21 cellular contexts compared by ENCODE assay signal in genomic region chr19:30651066-30651465, GRCh38.
A peak's percentile ranks its signal among the peaks of the same experiment; 100 is the strongest.
DNase-seq lines count a peak whose midpoint lies in the region; ATAC-seq, FAIRE-seq and TF ChIP-seq lines count a peak whose summit lies in the region.
"Had no signal": no experiment of that assay in that cellular context is flagged by ENCODE, and none has a peak within 500 bp of the region (broad histone marks: within the 10 kb centered on the region; RNA-seq: fewer than 3 reads in every experiment).

No MANE protein-coding gene starts in this region.

- 0% methylated on average over 8 of the region's 10 CpGs for WGBS in K562 (ENCODE audit: insufficient coverage, low coverage, missing lambda C conversion rate)
- WGBS in neuronal stem cell (ENCODE audit: extremely low coverage in 2 of 2, insufficient read length in 2 of 2, insufficient replicate concordance in 1 of 2), 2 donors = no CpG with 5 or more reads among the region's 10 CpGs

- no peaks in the 10 kb centered on the region; the same call in 1 of the 2 replicates for H4K20me1 ChIP-seq in K562 (replicated peaks; ENCODE audit: control insufficient read depth, insufficient read depth, low read length)

- H4K8ac ChIP-seq in neuronal stem cell (ENCODE audit: low read depth, low read length) = no peak overlapping the region

- FAIRE-seq in K562 (lab: Jason Lieb, UNC) = no peak
- FAIRE-seq: D721Med, HTR-8/SVneo had no signal

- no peak overlapping the region for H2BK120ac ChIP-seq in neuronal stem cell (ENCODE audit: low read depth, low read length)

- in situ Hi-C loops in K562 (cut with MboI) = loop anchor here (5.0 to 10.0 kb wide), 2 partner anchors 429 to 906 kb away; no protein-coding TSS in a partner anchor

- DNase-seq in DMS79 (lab: John Stamatoyannopoulos, UW) (peak; percentile 85), DMS79 treated with DMSO at 0.1 percent for 48 hours (lab: John Stamatoyannopoulos, UW) (peak; percentile 91), K562 (ENCODE audit: extremely low read depth in 1 of 4, low spot score in 3 of 4) (no peak), neuronal stem cell (ENCODE audit: low spot score) (no peak), NCI-H2227 (lab: John Stamatoyannopoulos, UW; ENCODE audit: unreplicated experiment) (no peak)
- DNase-seq: ACHN; C1 segment of cervical spinal cord; CD8-positive, alpha-beta memory T cell; H9; IMR-90; Kasumi-1; NCI-H1092 treated with DMSO at 0.1 percent for 48 hours; NCI-H187; NCI-H2227 treated with DMSO at 0.1 percent for 48 hours; NCI-H510A treated with DMSO at 0.1 percent for 48 hours; T-helper 17 cell had no signal

- no peak overlapping the region for H3K4ac ChIP-seq in neuronal stem cell (ENCODE audit: low read length)

- H3K4me2 ChIP-seq in K562 (ENCODE audit: insufficient read depth, low read length) (no peak overlapping the region), neuronal stem cell (ENCODE audit: insufficient read depth, low read length, poor library complexity, severe bottlenecking) (no peak overlapping the region)

- H3K4me3 ChIP-seq in K562 (no peak overlapping the region), neuronal stem cell (ENCODE audit: low read length in 2 of 2) (no peak overlapping the region)

- no peak overlapping the region for H2BK15ac ChIP-seq in neuronal stem cell (ENCODE audit: low read length)

- H3K9me3 ChIP-seq in K562 (replicated peaks; ENCODE audit: control insufficient read depth, insufficient read depth, low read depth, low read length) = no peaks in the 10 kb centered on the region
- H3K9me3 ChIP-seq in neuronal stem cell (replicated peaks in 1 of 2; ENCODE audit: control insufficient read depth in 2 of 2, insufficient read depth in 1 of 2, low read depth in 1 of 2, low read length in 2 of 2) = no peaks in the 10 kb centered on the region

- H2AK5ac ChIP-seq in neuronal stem cell (ENCODE audit: low read depth, low read length) = no peak overlapping the region

- H4K91ac ChIP-seq in neuronal stem cell (ENCODE audit: low read depth, low read length, poor library complexity) = no peak overlapping the region

- H3K4me1 ChIP-seq in K562 (replicated peaks in 1 of 2; ENCODE audit: control insufficient read depth in 2 of 2, insufficient read depth in 2 of 2, low read length in 2 of 2) = no peaks in the 10 kb centered on the region
- H3K4me1 ChIP-seq in neuronal stem cell (ENCODE audit: control insufficient read depth in 2 of 2, insufficient read depth in 1 of 2, low read depth in 1 of 2, low read length in 2 of 2) = peaks cover 28 to 41% of the 10 kb centered on the region in 2 donors

- H2AFZ ChIP-seq in K562 (ENCODE audit: low read depth, low read length) (no peak overlapping the region), neuronal stem cell (ENCODE audit: low read length) (no peak overlapping the region)

- peaks cover 3 to 29% of the 10 kb centered on the region in 2 experiments; a peak in 3 of 5 replicates for H3K27me3 ChIP-seq in K562 (ENCODE audit: control insufficient read depth in 2 of 2, insufficient read depth in 2 of 2, low read length in 2 of 2)
- H3K27me3 ChIP-seq in neuronal stem cell (ENCODE audit: control insufficient read depth in 3 of 3, insufficient read depth in 3 of 3, low read depth in 1 of 3, low read length in 3 of 3) = no peaks in the 10 kb centered on the region

- H2BK12ac ChIP-seq in neuronal stem cell (ENCODE audit: low read length) = no peak overlapping the region

- TF ChIP-seq POLR2A in K562 (conservative IDR thresholded peaks at IDR 0.05) = no peak

- H3K79me2 ChIP-seq in K562 (ENCODE audit: control insufficient read depth, insufficient read depth, low read length) = no peaks in the 10 kb centered on the region

- H3K18ac ChIP-seq in neuronal stem cell (ENCODE audit: low read length) = peak overlapping the region; percentile 25

- H3K36me3 ChIP-seq in K562 (ENCODE audit: control insufficient read depth, insufficient read depth, low read length) (no peaks in the 10 kb centered on the region), neuronal stem cell (replicated peaks in 1 of 2; ENCODE audit: control insufficient read depth in 2 of 2, insufficient read depth in 2 of 2, low read length in 2 of 2) (no peaks in the 10 kb centered on the region)

- ATAC-seq in K562 = no peak
- no peak for ATAC-seq in HG03045 (IDR thresholded peaks at IDR 0.05; ENCODE audit: unreplicated experiment)
- ATAC-seq in HG03025 (IDR thresholded peaks at IDR 0.05; ENCODE audit: low FRiP score, unreplicated experiment) = no peak
- ATAC-seq: Panc1, T-helper 17 cell had no signal

- intact Hi-C loops in K562 (cut with micrococcal nuclease) = loop anchor here (5.0 to 10.0 kb wide), 3 partner anchors 419 to 916 kb away; no protein-coding TSS in a partner anchor

- H3K79me1 ChIP-seq in neuronal stem cell (ENCODE audit: low read depth, low read length) = no peaks in the 10 kb centered on the region

- H3K23ac ChIP-seq in neuronal stem cell (ENCODE audit: low read depth, low read length, poor library complexity) = no peak overlapping the region

- H3K9ac ChIP-seq in K562 (ENCODE audit: insufficient read depth in 1 of 2, low read depth in 2 of 2, low read length in 2 of 2) (no peak overlapping the region), neuronal stem cell (ENCODE audit: low read depth, low read length, poor library complexity) (no peak overlapping the region)

- no peak overlapping the region for H2BK5ac ChIP-seq in neuronal stem cell (ENCODE audit: low read length)

- BruUV-seq in K562 (replicated peaks; lab: Mats Ljungman, UMichigan) = no TSS peak

- CTCF ChIA-PET in K562 (lab: Yijun Ruan, JAX; ENCODE audit: low intra/inter-chr PET ratio) = no interaction called here

- H3K14ac ChIP-seq in neuronal stem cell (ENCODE audit: low read length) = no peak overlapping the region

- no peak for TF ChIP-seq EP300 in K562 (IDR thresholded peaks at IDR 0.05; ENCODE audit: low read length)

- no peaks in the 10 kb centered on the region for H3K9me1 ChIP-seq in K562 (ENCODE audit: control insufficient read depth, insufficient read depth, low read length)

- POLR2A ChIA-PET in K562 (lab: Yijun Ruan, JAX) = no interaction called here

- H3K27ac ChIP-seq in K562 (ENCODE audit: extremely low read depth, low read depth, low read length) (no peak overlapping the region), neuronal stem cell (replicated peaks; ENCODE audit: low read length) (no peak overlapping the region)

- no peak for TF ChIP-seq RAD21 in K562 (CRISPR knock-in tag; conservative IDR thresholded peaks at IDR 0.05 in 1 of 2, IDR thresholded peaks at IDR 0.05 in 1 of 2)

- no peak for TF ChIP-seq CTCF in K562 (IDR thresholded peaks at IDR 0.05 in 2 of 3, conservative IDR thresholded peaks at IDR 0.05 in 1 of 3; ENCODE audit: insufficient read depth in 2 of 3, low read depth in 1 of 3, low read length in 3 of 3)

TF ChIP-seq in K562, 482 proteins besides CTCF, POLR2A, EP300 and RAD21:
- TF ChIP-seq CTBP1 (IDR thresholded peaks at IDR 0.05; ENCODE audit: borderline replicate concordance) = peak; percentile 36; the same call in 1 of the 2 replicates
- TF ChIP-seq ZZZ3 (IDR thresholded peaks at IDR 0.05) = no peak
- TF ChIP-seq POLR2AphosphoS5 (IDR thresholded peaks at IDR 0.05; ENCODE audit: control insufficient read depth, insufficient read depth, low read depth, low read length) = no peak
- 0 out of 2 replicates have a peak, but pooled peaks have one; percentile 18 for TF ChIP-seq CXXC5 (CRISPR knock-in tag; IDR thresholded peaks at IDR 0.05)
- TF ChIP-seq CEBPG (CRISPR knock-in tag; IDR thresholded peaks at IDR 0.05) = no peak
- TF ChIP-seq CEBPG (tag; conservative IDR thresholded peaks at IDR 0.05 in 1 of 2, IDR thresholded peaks at IDR 0.05 in 1 of 2) = peak in 1 of 2 experiments; percentile 56; a peak in 2 of 4 replicates
- no peak for TF ChIP-seq CREB3 (tag; conservative IDR thresholded peaks at IDR 0.05; ENCODE audit: low read depth)
- no peak for TF ChIP-seq ETS2 (tag; IDR thresholded peaks at IDR 0.05; ENCODE audit: borderline replicate concordance, poor library complexity, severe bottlenecking)
- TF ChIP-seq E2F6 (IDR thresholded peaks at IDR 0.05; ENCODE audit: borderline replicate concordance in 1 of 2, extremely low read depth in 1 of 2, insufficient read depth in 1 of 2, insufficient read length in 1 of 2, low read depth in 1 of 2, low read length in 1 of 2, poor library complexity in 1 of 2, severe bottlenecking in 1 of 2) = no peak
TF ChIP-seq in K562: peak in this region for 3.

Comparison
In these comparisons a context has a peak if more than half of its experiments do, and no peak if none do; other contexts are left out.
1. DNase-seq: peak in DMS79 (single experiment) and DMS79 treated with DMSO at 0.1 percent for 48 hours (single experiment); none in K562 (0 of 4), neuronal stem cell (single experiment) and NCI-H2227 (single experiment).